In genomic region chr3:81580399-81580798, GRCh38 we compare ENCODE assay signal across 16 cellular contexts.
DNase-seq lines count a peak whose midpoint lies in the region; ATAC-seq and TF ChIP-seq lines count a peak whose summit lies in the region.
"Had no signal": no experiment of that assay in that cellular context is flagged by ENCODE, and none has a peak within 500 bp of the region (broad histone marks: within the 10 kb centered on the region; RNA-seq: fewer than 3 reads in every experiment).

No MANE protein-coding gene starts in this region.

- H3K4me3 ChIP-seq in heart left ventricle (no peak overlapping the region), endodermal cell (ENCODE audit: low read length) (no peak overlapping the region), mesodermal cell (ENCODE audit: extremely low read depth, insufficient read depth, low read length, poor library complexity, severe bottlenecking) (no peak overlapping the region)

- DNase-seq in heart left ventricle (no peak), left cardiac atrium (no peak), endodermal cell (no peak), posterior vena cava (ENCODE audit: low spot score) (no peak), NCI-H82 (lab: John Stamatoyannopoulos, UW) (no peak), CD1c-positive myeloid dendritic cell (ENCODE audit: extremely low spot score) (no peak)
- DNase-seq: Caco-2, DMS53, GDM1, HFFc6, NCI-H1436 treated with DMSO at 0.1 percent for 48 hours, NCI-H526 treated with DMSO at 0.1 percent for 48 hours, PC-3 had no signal

- H3K27ac ChIP-seq in heart left ventricle, result peak overlapping the region in 1 of 12 donors; percentile 12
- H3K27ac ChIP-seq in endodermal cell (ENCODE audit: low read depth, low read length), result peak overlapping the region; percentile 62
- peak overlapping the region; percentile 66 for H3K27ac ChIP-seq in mesodermal cell (ENCODE audit: low read depth, low read length, severe bottlenecking)

- H3K36me3 ChIP-seq in heart left ventricle (peaks cover 0 to 66% (median 11%) of the 10 kb centered on the region in 9 donors), endodermal cell (ENCODE audit: control insufficient read depth, insufficient read depth, low read length) (no peaks in the 10 kb centered on the region), mesodermal cell (ENCODE audit: control insufficient read depth, insufficient read depth, low read length) (peaks cover 3% of the 10 kb centered on the region)

- H3K4me1 ChIP-seq in heart left ventricle, result peaks cover 0 to 11% (median 0%) of the 10 kb centered on the region in 12 donors
- no peaks in the 10 kb centered on the region for H3K4me1 ChIP-seq in endodermal cell (ENCODE audit: control insufficient read depth, insufficient read depth, low read length)
- H3K4me1 ChIP-seq in mesodermal cell (ENCODE audit: control insufficient read depth, insufficient read depth, low read length, poor library complexity, severe bottlenecking), result peaks cover 9% of the 10 kb centered on the region
- H3K4me1 ChIP-seq: Caco-2 had no signal

- H3K4me1 Mint-ChIP-seq in endodermal cell, result peaks cover 20% of the 10 kb centered on the region

- ATAC-seq in heart left ventricle (peak in 3 of 4 donors; percentile 20 to 53 (median 39)), left cardiac atrium (no peak), GM21717 (IDR thresholded peaks at IDR 0.05; ENCODE audit: unreplicated experiment) (no peak)
- ATAC-seq: PC-3 had no signal

- intact Hi-C loops in heart left ventricle (cut with DNase I) (loop anchor here in 4 of 10 donors (5.0 to 10.0 kb wide), 3 partner anchors 62 to 554 kb away; no protein-coding TSS in a partner anchor), left cardiac atrium (cut with DNase I) (no loop called here), posterior vena cava (cut with DNase I) (no loop called here)

- H3K27me3 Mint-ChIP-seq in endodermal cell (ENCODE audit: insufficient read depth), result no peaks in the 10 kb centered on the region

- TF ChIP-seq CTCF in heart left ventricle (IDR thresholded peaks at IDR 0.05), result no peak
- TF ChIP-seq CTCF in endodermal cell (conservative IDR thresholded peaks at IDR 0.05), result no peak

- WGBS in heart left ventricle, 4 donors, result 25 to 36% (median 32%) methylated on average over 5 of the region's 5 CpGs
- WGBS in endodermal cell (ENCODE audit: insufficient coverage in 1 of 2, insufficient read length in 1 of 2), 2 experiments, result 53 to 74% methylated on average over 5 of the region's 5 CpGs
- WGBS in mesodermal cell (ENCODE audit: insufficient coverage in 2 of 2), 2 experiments, result 55 to 78% methylated on average over 2 to 4 of the region's 5 CpGs

- H3K27ac Mint-ChIP-seq in endodermal cell, result no peak overlapping the region
- H3K27ac Mint-ChIP-seq: CD14-positive monocyte, HFFc6 had no signal

- H3K4me3 Mint-ChIP-seq in endodermal cell, result no peak overlapping the region
- H3K4me3 Mint-ChIP-seq: CD14-positive monocyte, HFFc6 had no signal

- H3K27me3 ChIP-seq in heart left ventricle, result no peaks in the 10 kb centered on the region
- H3K27me3 ChIP-seq in endodermal cell (ENCODE audit: control insufficient read depth, insufficient read depth, low read length, poor library complexity, severe bottlenecking), result peaks cover 4% of the 10 kb centered on the region

- TF ChIP-seq POLR2A in heart left ventricle (IDR thresholded peaks at IDR 0.05), result no peak

- H3K9me3 ChIP-seq in heart left ventricle (no peaks in the 10 kb centered on the region), endodermal cell (ENCODE audit: control insufficient read depth, low read length) (no peaks in the 10 kb centered on the region), mesodermal cell (ENCODE audit: control insufficient read depth, low read length) (no peaks in the 10 kb centered on the region)
- H3K9me3 ChIP-seq: Caco-2 had no signal

- H3K9ac ChIP-seq in endodermal cell (ENCODE audit: extremely low read depth, low read length, poor library complexity, severe bottlenecking), result no peak overlapping the region

- no peaks in the 10 kb centered on the region for H3K9me3 Mint-ChIP-seq in endodermal cell
- H3K9me3 Mint-ChIP-seq: CD14-positive monocyte, HFFc6 had no signal

- H3K36me3 Mint-ChIP-seq in endodermal cell (ENCODE audit: low read depth), result no peaks in the 10 kb centered on the region

Comparison
In these comparisons a context has a peak if more than half of its experiments do, and no peak if none do; other contexts are left out.
1. ATAC-seq: peak in heart left ventricle (3 of 4); none in left cardiac atrium (0 of 2) and GM21717 (single experiment).